In the genomic region with DNA sequence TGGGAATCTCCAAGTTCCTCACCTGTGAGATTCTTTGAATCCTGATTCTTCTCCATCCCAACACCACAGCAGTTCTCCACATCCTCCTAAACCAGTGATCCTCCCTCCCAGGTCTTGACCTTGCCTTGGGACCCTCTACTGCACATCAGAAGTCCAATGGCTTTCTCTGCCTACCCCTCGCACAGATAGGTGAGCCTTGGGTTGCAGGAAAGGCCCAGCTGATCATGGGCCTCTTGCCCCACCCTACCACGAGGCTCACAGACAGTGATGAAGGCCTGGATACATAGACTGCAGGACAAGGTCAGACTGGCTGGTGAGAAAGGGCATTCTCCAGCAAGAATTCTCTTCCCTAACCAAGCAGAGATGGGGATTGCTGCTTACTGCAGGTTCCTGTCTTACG, we compare ENCODE assay signal across 16 cellular contexts. TPM values are rescaled to one million over a fixed set of nuclear protein-coding genes. Genes with fewer than 3 reads are reported as not detected.
DNase-seq lines count a peak whose midpoint lies in the region; ATAC-seq and TF ChIP-seq lines count a peak whose summit lies in the region.
"Had no signal": no experiment of that assay in that cellular context is flagged by ENCODE, and none has a peak within 500 bp of the region (broad histone marks: within the 10 kb centered on the region; RNA-seq: fewer than 3 reads in every experiment).

No MANE protein-coding gene starts in this region.

- H3K4me3 ChIP-seq in left ventricle myocardium inferior: peak overlapping the region; percentile 75
- H3K4me3 ChIP-seq in fibroblast of the aortic adventitia (ENCODE audit: low read depth, low read length): peak overlapping the region; percentile 63
- peak overlapping the region; percentile 35 to 39 for H3K4me3 ChIP-seq in uterus
- H3K4me3 ChIP-seq: mucosa of descending colon had no signal

- no peak overlapping the region for H3K27ac Mint-ChIP-seq in neural crest cell (ENCODE audit: unreplicated experiment)
- H3K27ac Mint-ChIP-seq: stimulated activated memory B cell treated with anti-CD40 and anti-IgM and Interleukin-4, amounts not matched to agents 10 μg/mL and 1 μg/mL and 100 μg/mL, for 72 hours had no signal

- peaks cover 2% of the 10 kb centered on the region for H3K27me3 Mint-ChIP-seq in neural crest cell (ENCODE audit: low read depth)
- H3K27me3 Mint-ChIP-seq: central memory CD8-positive, alpha-beta T cell had no signal

- intact Hi-C loops in left ventricle myocardium inferior (cut with micrococcal nuclease) (no loop called here), Right ventricle myocardium inferior (cut with DNase I) (no loop called here), uterus (cut with DNase I; ENCODE audit: low total_unique reads) (no loop called here)

- DNase-seq in left ventricle myocardium inferior (no peak), Right ventricle myocardium inferior (ENCODE audit: missing footprints) (no peak), fibroblast of the aortic adventitia (ENCODE audit: low read depth) (no peak), neural crest cell (ENCODE audit: low read depth, low spot score) (no peak), uterus (no peak), foreskin melanocyte (no peak), SIG-M5 (lab: John Stamatoyannopoulos, UW) (no peak)
- DNase-seq in stimulated activated CD4-positive, alpha-beta T cell treated with anti-CD3 and anti-CD28 coated beads, Interleukin-4, amount 100 ng/mL, for 4 hours: no peak
- DNase-seq: EL, NCI-H69 had no signal

- H3K36me3 ChIP-seq in left ventricle myocardium inferior: peaks cover 41% of the 10 kb centered on the region
- no peaks in the 10 kb centered on the region for H3K36me3 ChIP-seq in uterus

- H3K36me3 Mint-ChIP-seq in neural crest cell (ENCODE audit: low read depth): peaks cover 4% of the 10 kb centered on the region

- peaks cover 53% of the 10 kb centered on the region for H3K4me1 Mint-ChIP-seq in neural crest cell

- H3K27me3 ChIP-seq in left ventricle myocardium inferior (ENCODE audit: low read depth): no peaks in the 10 kb centered on the region
- H3K27me3 ChIP-seq in uterus: no peaks in the 10 kb centered on the region
- H3K27me3 ChIP-seq: SJSA1 had no signal

- TF ChIP-seq CTCF in left ventricle myocardium inferior (IDR thresholded peaks at IDR 0.05; ENCODE audit: borderline replicate concordance) (no peak), fibroblast of the aortic adventitia (IDR thresholded peaks at IDR 0.05; ENCODE audit: insufficient read depth, low read length) (no peak), neural crest cell (conservative IDR thresholded peaks at IDR 0.05) (no peak), uterus (IDR thresholded peaks at IDR 0.05) (no peak)

- no peaks in the 10 kb centered on the region for H3K9me3 Mint-ChIP-seq in neural crest cell
- H3K9me3 Mint-ChIP-seq: central memory CD8-positive, alpha-beta T cell; stimulated activated memory B cell treated with anti-CD40 and anti-IgM and Interleukin-4, amounts not matched to agents 10 μg/mL and 1 μg/mL and 100 μg/mL, for 72 hours had no signal

- ATAC-seq in Right ventricle myocardium inferior: no peak
- ATAC-seq: stimulated activated memory B cell treated with anti-CD40 and anti-IgM and Interleukin-4, amounts not matched to agents 10 μg/mL and 1 μg/mL and 100 μg/mL, for 72 hours had no signal

- H3K4me3 Mint-ChIP-seq in neural crest cell: peak overlapping the region; percentile 68

- H3K4me1 ChIP-seq in left ventricle myocardium inferior (peaks cover 56% of the 10 kb centered on the region), uterus (peaks cover 6% of the 10 kb centered on the region in 2 donors)

- TF ChIP-seq POLR2A in uterus (IDR thresholded peaks at IDR 0.05): no peak

- no peaks in the 10 kb centered on the region for H3K9me3 ChIP-seq in left ventricle myocardium inferior (replicated peaks)
- no peaks in the 10 kb centered on the region for H3K9me3 ChIP-seq in uterus
- H3K9me3 ChIP-seq: mucosa of descending colon, SJSA1 had no signal

- H3K27ac ChIP-seq in left ventricle myocardium inferior (replicated peaks) (peak overlapping the region; percentile 96), uterus (peak overlapping the region; percentile 87 to 88)
- H3K27ac ChIP-seq: HL-60, SJSA1 had no signal

RNA-seq across cellular contexts. Expression of a gene that starts 0.8 kb away (rescaled TPM):
- total RNA-seq in left ventricle myocardium inferior: 4,737 TPM
- 5,086 TPM for total RNA-seq in Right ventricle myocardium inferior
- total RNA-seq in fibroblast of the aortic adventitia (ENCODE audit: low replicate concordance): 44.2 and 60.6 TPM in 2 replicates
- total RNA-seq in neural crest cell: 13.6 and 14.0 TPM in 2 replicates
- total RNA-seq in uterus: 10 to 100 TPM in 3 of 4 donors, not detected in 1; 28.2 to 77.6 (median 33.2) TPM
- total RNA-seq: glomerular endothelial cell had no signal

RNA-seq across cellular contexts. Expression of a gene that starts 41.0 kb away (rescaled TPM):
- total RNA-seq in left ventricle myocardium inferior (1.6 TPM), Right ventricle myocardium inferior (1.7 TPM), fibroblast of the aortic adventitia (ENCODE audit: low replicate concordance) (5.4 TPM in 1 of 2 replicates, not detected in the other), neural crest cell (20.4 and 21.4 TPM in 2 replicates), uterus (1 to 10 TPM in 2 of 4 donors, under 1 TPM in 1, not detected in 1; 0.29 to 3.9 (median 1.7) TPM)

Comparison
In these comparisons a context has a peak if more than half of its experiments do, and no peak if none do; other contexts are left out.
1. RNA of a gene that starts 0.8 kb away (total RNA-seq): 5,086 TPM in Right ventricle myocardium inferior (single experiment) and 4,737 TPM in left ventricle myocardium inferior (single experiment); 44.2 to 60.6 TPM in fibroblast of the aortic adventitia, 28.2 to 77.6 TPM in uterus and 13.6 to 14.0 TPM in neural crest cell; every median in the first group is over 10 times any median in the second.
2. Peak in every context shown above with its lines, with median percentiles within 50 percentile points of each other: H3K4me3 ChIP-seq.